ENCODE assay signal across 8 cellular contexts in the genomic region with DNA sequence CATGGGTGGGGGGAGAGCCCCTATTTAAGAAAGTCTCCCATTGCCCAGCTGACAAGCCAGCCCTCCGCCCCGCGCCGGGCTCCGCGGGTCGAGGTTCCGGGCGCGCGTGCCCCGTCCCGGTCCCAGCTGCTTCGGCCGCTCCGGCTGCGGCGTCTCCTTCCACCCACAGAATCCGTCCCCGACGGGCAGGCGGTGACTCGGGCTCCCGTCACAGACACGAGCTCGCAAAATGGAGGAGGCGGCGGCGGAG. TPM values are rescaled to one million over a fixed set of nuclear protein-coding genes. Genes with fewer than 3 reads are reported as not detected.
DNase-seq lines count a peak whose midpoint lies in the region; ATAC-seq, FAIRE-seq and TF ChIP-seq lines count a peak whose summit lies in the region.

No MANE protein-coding gene starts in this region.

- POLR2A ChIA-PET in SK-N-SH (lab: Yijun Ruan, JAX): interaction anchor here (0.6 to 0.8 kb wide), 3 partner anchors 398 to 419 kb away, joined by 3 to 4 read pairs (median 4); no protein-coding TSS in a partner anchor

- TF ChIP-seq EP300 in SK-N-SH (IDR thresholded peaks at IDR 0.05; ENCODE audit: borderline replicate concordance in 1 of 2, low read depth in 1 of 2, low read length in 1 of 2): no peak

- TF ChIP-seq RAD21 in SK-N-SH (IDR thresholded peaks at IDR 0.05; ENCODE audit: low read length): no peak

- peaks cover 9 to 19% of the 10 kb centered on the region in 2 experiments; a peak in 3 of 4 replicates for H3K4me1 ChIP-seq in SK-N-SH (ENCODE audit: control insufficient read depth in 1 of 2, insufficient read depth in 2 of 2, low read depth in 1 of 2, low read length in 1 of 2)
- H3K4me1 ChIP-seq in foreskin keratinocyte: peaks cover 11% of the 10 kb centered on the region

- FAIRE-seq in D721Med (lab: Jason Lieb, UNC): no peak

- ATAC-seq in GM18861 (IDR thresholded peaks at IDR 0.05; ENCODE audit: unreplicated experiment) (peak; percentile 1), HG02642 (IDR thresholded peaks at IDR 0.05; ENCODE audit: poor library complexity, unreplicated experiment) (peak; percentile 17), foreskin keratinocyte (no peak)

- H3K79me2 ChIP-seq in SK-N-SH (ENCODE audit: insufficient read depth): peaks cover 51% of the 10 kb centered on the region

- peaks cover 38% of the 10 kb centered on the region for H4K20me1 ChIP-seq in SK-N-SH (ENCODE audit: insufficient read depth)

- no CpG with 5 or more reads among the region's 29 CpGs for WGBS in SK-N-SH (ENCODE audit: low lambda C conversion rate)

- H3K9ac ChIP-seq in SK-N-SH: peak overlapping the region; percentile 90

- H3K27ac ChIP-seq in SK-N-SH (ENCODE audit: low read depth in 2 of 2, low read length in 1 of 2): peak overlapping the region; percentile 87 to 99
- peak overlapping the region; percentile 91 for H3K27ac ChIP-seq in foreskin keratinocyte

- DNase-seq in SK-N-SH: no peak
- DNase-seq in foreskin keratinocyte: no peak
- peak; percentile 88 for DNase-seq in retina
- no peak for DNase-seq in NCI-H2171 (lab: John Stamatoyannopoulos, UW)
- DNase-seq in SHP77 treated with DMSO at 0.1 percent for 48 hours (lab: John Stamatoyannopoulos, UW): no peak
- no peak for DNase-seq in D721Med (ENCODE audit: insufficient read length, low spot score)

- no peak for TF ChIP-seq CTCF in SK-N-SH (IDR thresholded peaks at IDR 0.05)
- TF ChIP-seq CTCF in foreskin keratinocyte (conservative IDR thresholded peaks at IDR 0.05): no peak
- TF ChIP-seq CTCF in D721Med (IDR thresholded peaks at IDR 0.05; ENCODE audit: insufficient read depth, missing control alignments): no peak

- H3F3A ChIP-seq in SK-N-SH (replicated peaks; ENCODE audit: insufficient read depth): peaks cover 17% of the 10 kb centered on the region

- peak overlapping the region; percentile 61; the same call in 1 of the 2 replicates for H2AFZ ChIP-seq in SK-N-SH (ENCODE audit: low read depth)

- H3K4me2 ChIP-seq in SK-N-SH: peak overlapping the region; percentile 87

- H3K27me3 ChIP-seq in SK-N-SH (ENCODE audit: insufficient read depth) (no peaks in the 10 kb centered on the region), foreskin keratinocyte (no peaks in the 10 kb centered on the region)

- peak overlapping the region; percentile 83 to 90 for H3K4me3 ChIP-seq in SK-N-SH (ENCODE audit: low read depth in 2 of 2, low read length in 1 of 2)

- CTCF ChIA-PET in SK-N-SH (lab: Yijun Ruan, JAX): interaction anchor here (0.6 to 3.0 kb wide), 45 partner anchors 9 to 744 kb away, joined by 3 to 32 read pairs (median 4); no protein-coding TSS in a partner anchor

- H3K9me2 ChIP-seq in SK-N-SH: no peaks in the 10 kb centered on the region

- H3K36me3 ChIP-seq in SK-N-SH (replicated peaks in 1 of 2; ENCODE audit: control insufficient read depth in 1 of 2, insufficient read depth in 2 of 2, low read length in 1 of 2): peaks cover 16 to 17% of the 10 kb centered on the region in 2 experiments

- H3K9me3 ChIP-seq in SK-N-SH: 0 out of 2 replicates have a peak, but pooled peaks cover 3% of the 10 kb centered on the region

TF ChIP-seq in SK-N-SH, 30 proteins besides CTCF, POLR2A, EP300 and RAD21:
- TF ChIP-seq NFIC (IDR thresholded peaks at IDR 0.05; ENCODE audit: borderline replicate concordance) (no peak; the same call in 1 of the 2 replicates), FOXJ3 (CRISPR knock-in tag; IDR thresholded peaks at IDR 0.05) (no peak), MEF2A (IDR thresholded peaks at IDR 0.05; ENCODE audit: borderline replicate concordance, low read depth) (no peak), MAX (IDR thresholded peaks at IDR 0.05; ENCODE audit: low read depth) (peak; percentile 39; the same call in 1 of the 2 replicates)
- TF ChIP-seq, protein P1, sequence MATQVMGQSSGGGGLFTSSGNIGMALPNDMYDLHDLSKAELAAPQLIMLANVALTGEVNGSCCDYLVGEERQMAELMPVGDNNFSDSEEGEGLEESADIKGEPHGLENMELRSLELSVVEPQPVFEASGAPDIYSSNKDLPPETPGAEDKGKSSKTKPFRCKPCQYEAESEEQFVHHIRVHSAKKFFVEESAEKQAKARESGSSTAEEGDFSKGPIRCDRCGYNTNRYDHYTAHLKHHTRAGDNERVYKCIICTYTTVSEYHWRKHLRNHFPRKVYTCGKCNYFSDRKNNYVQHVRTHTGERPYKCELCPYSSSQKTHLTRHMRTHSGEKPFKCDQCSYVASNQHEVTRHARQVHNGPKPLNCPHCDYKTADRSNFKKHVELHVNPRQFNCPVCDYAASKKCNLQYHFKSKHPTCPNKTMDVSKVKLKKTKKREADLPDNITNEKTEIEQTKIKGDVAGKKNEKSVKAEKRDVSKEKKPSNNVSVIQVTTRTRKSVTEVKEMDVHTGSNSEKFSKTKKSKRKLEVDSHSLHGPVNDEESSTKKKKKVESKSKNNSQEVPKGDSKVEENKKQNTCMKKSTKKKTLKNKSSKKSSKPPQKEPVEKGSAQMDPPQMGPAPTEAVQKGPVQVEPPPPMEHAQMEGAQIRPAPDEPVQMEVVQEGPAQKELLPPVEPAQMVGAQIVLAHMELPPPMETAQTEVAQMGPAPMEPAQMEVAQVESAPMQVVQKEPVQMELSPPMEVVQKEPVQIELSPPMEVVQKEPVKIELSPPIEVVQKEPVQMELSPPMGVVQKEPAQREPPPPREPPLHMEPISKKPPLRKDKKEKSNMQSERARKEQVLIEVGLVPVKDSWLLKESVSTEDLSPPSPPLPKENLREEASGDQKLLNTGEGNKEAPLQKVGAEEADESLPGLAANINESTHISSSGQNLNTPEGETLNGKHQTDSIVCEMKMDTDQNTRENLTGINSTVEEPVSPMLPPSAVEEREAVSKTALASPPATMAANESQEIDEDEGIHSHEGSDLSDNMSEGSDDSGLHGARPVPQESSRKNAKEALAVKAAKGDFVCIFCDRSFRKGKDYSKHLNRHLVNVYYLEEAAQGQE (IDR thresholded peaks at IDR 0.05; ENCODE audit: low read depth, low read length): no peak

RNA-seq across cellular contexts. Expression of gene NR3C1, which starts 0.2 kb away (rescaled TPM):
- 7.1 and 8.2 TPM in 2 replicates for polyA plus RNA-seq in SK-N-SH (2012; rRNA removed)
- 9.7 and 9.8 TPM in 2 replicates for polyA plus RNA-seq in SK-N-SH (2012; cell fraction: cytosol; rRNA removed)
- 4.2 and 8.9 TPM in 2 replicates for polyA plus RNA-seq in SK-N-SH (2012; cell fraction: nucleus; rRNA removed)
- 44.7 and 46.4 TPM in 2 replicates for total RNA-seq in foreskin keratinocyte
- 10.3 and 12.2 TPM in 2 replicates for polyA plus RNA-seq in foreskin keratinocyte
